12 cellular contexts compared by ENCODE assay signal in the genomic region with DNA sequence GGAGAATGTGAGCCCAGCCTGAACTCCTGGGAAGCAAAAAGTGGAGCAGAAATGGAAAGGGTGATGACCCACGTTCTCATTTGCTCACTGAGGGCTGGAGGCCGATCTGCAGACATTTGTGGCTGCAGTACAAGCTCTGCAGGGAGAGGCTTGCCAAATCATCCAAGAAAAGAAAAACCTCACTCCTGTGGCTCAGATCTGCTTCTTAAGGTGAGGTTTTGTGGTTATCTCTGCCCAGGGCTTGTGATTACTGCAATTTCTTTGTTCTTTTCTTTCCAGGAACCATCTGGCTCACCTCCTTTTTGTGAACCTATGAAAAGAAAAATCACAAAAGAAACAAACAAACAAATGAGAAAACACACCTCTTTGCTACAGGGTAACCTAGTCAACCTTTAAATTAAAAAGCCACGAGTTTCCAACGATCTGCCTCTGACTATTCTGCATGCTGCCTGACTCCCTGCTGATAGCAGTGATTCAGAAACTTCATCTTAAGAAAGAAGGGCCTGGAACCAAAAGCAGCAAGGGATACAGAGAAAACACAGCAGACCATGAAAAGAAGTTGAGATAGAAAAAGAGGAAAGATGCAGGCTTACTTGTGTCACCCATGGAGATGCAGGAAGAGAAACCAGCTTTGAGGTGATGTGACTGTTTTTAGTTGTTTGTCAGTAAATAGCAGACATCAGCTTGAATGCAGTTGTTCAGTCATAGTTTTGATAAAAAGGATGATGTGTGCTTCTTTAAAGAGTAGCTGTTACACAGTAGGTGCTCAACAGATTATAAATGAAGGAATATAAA.
DNase-seq lines count a peak whose midpoint lies in the region; ATAC-seq and TF ChIP-seq lines count a peak whose summit lies in the region.
"Had no signal": no experiment of that assay in that cellular context is flagged by ENCODE, and none has a peak within 500 bp of the region (broad histone marks: within the 10 kb centered on the region; RNA-seq: fewer than 3 reads in every experiment).

No MANE protein-coding gene starts in this region.

- peaks cover 8% of the 10 kb centered on the region for H3K4me1 Mint-ChIP-seq in osteocyte (ENCODE audit: unreplicated experiment)

- in situ Hi-C loops in GM13976 (cut with MboI; ENCODE audit: low sequenced_read_pairs, unreplicated experiment), result no loop called here

- H3K27me3 Mint-ChIP-seq in osteocyte (ENCODE audit: unreplicated experiment), result peaks cover 3% of the 10 kb centered on the region

- H3K36me3 Mint-ChIP-seq in osteocyte (ENCODE audit: unreplicated experiment), result no peaks in the 10 kb centered on the region

- H3K27ac Mint-ChIP-seq in osteocyte (ENCODE audit: unreplicated experiment), result no peak overlapping the region
- H3K27ac Mint-ChIP-seq: B cell had no signal

- H3K9me3 Mint-ChIP-seq in osteocyte (ENCODE audit: unreplicated experiment), result peaks cover 3% of the 10 kb centered on the region

- no peak for TF ChIP-seq CTCF in GM13976 (IDR thresholded peaks at IDR 0.05; ENCODE audit: borderline replicate concordance, control extremely low read depth, extremely low read depth, insufficient read depth, missing control alignments)
- TF ChIP-seq CTCF in osteocyte (IDR thresholded peaks at IDR 0.05), result no peak

- peak; percentile 70 for ATAC-seq in GM21515 (IDR thresholded peaks at IDR 0.05; ENCODE audit: unreplicated experiment)
- ATAC-seq: left lung, upper lobe of right lung had no signal

- DNase-seq in GM13976 (ENCODE audit: low spot score), result peak; percentile 29
- DNase-seq in M059J (ENCODE audit: low read depth), result peak; percentile 3
- peak; percentile 56 for DNase-seq in glomerular visceral epithelial cell (ENCODE audit: extremely low spot score)
- DNase-seq in medulla oblongata (ENCODE audit: extremely low spot score), result no peak
- no peak for DNase-seq in NCI-H187 (lab: John Stamatoyannopoulos, UW)
- DNase-seq in osteocyte (ENCODE audit: extremely low spot score, unreplicated experiment), result no peak
- DNase-seq: colonic mucosa, left lung, NCI-H2171 treated with DMSO at 0.1 percent for 48 hours, upper lobe of right lung had no signal

- no peak overlapping the region for H3K4me3 Mint-ChIP-seq in osteocyte (ENCODE audit: unreplicated experiment)
- H3K4me3 Mint-ChIP-seq: B cell had no signal

Comparison
In these comparisons a context has a peak if more than half of its experiments do, and no peak if none do; other contexts are left out.
1. DNase-seq: peak in GM13976 (single experiment), M059J (single experiment) and glomerular visceral epithelial cell (single experiment); none in medulla oblongata (single experiment), NCI-H187 (0 of 2) and osteocyte (single experiment).